1 cellular context compared by ENCODE assay signal in genomic region chr3:41307065-41307464, GRCh38.
TF ChIP-seq lines count a peak whose summit lies in the region.

No MANE protein-coding gene starts in this region.

TF ChIP-seq in SK-N-SH, 30 proteins besides CTCF, POLR2A, EP300 and RAD21 (continued from another document):
- TF ChIP-seq USF1 (IDR thresholded peaks at IDR 0.05; ENCODE audit: borderline replicate concordance, low read depth) (no peak), NFIC (IDR thresholded peaks at IDR 0.05; ENCODE audit: borderline replicate concordance) (no peak), NRF1 (IDR thresholded peaks at IDR 0.05; ENCODE audit: low read depth, low read length) (no peak), YY1 (IDR thresholded peaks at IDR 0.05; ENCODE audit: low read depth) (no peak), TEAD4 (IDR thresholded peaks at IDR 0.05; ENCODE audit: borderline replicate concordance, insufficient read depth) (no peak), MEF2A (IDR thresholded peaks at IDR 0.05; ENCODE audit: borderline replicate concordance, low read depth) (no peak), RXRA (IDR thresholded peaks at IDR 0.05; ENCODE audit: borderline replicate concordance, low read depth) (no peak), POLR2AphosphoS5 (IDR thresholded peaks at IDR 0.05; ENCODE audit: low read depth, low read length) (no peak), SIN3A (IDR thresholded peaks at IDR 0.05; ENCODE audit: borderline replicate concordance, low read depth, low read length) (no peak), FOSL2 (IDR thresholded peaks at IDR 0.05; ENCODE audit: borderline replicate concordance, low read depth) (no peak), RFX5 (IDR thresholded peaks at IDR 0.05; ENCODE audit: low read length) (no peak), PBX3 (IDR thresholded peaks at IDR 0.05) (no peak), SMC3 (IDR thresholded peaks at IDR 0.05; ENCODE audit: low read depth, low read length) (no peak), RCOR1 (IDR thresholded peaks at IDR 0.05; ENCODE audit: low read length) (no peak), CHD2 (IDR thresholded peaks at IDR 0.05; ENCODE audit: low read length, partially characterized antibody) (no peak), MAX (IDR thresholded peaks at IDR 0.05; ENCODE audit: low read depth) (no peak)
TF ChIP-seq in SK-N-SH: peak in this region for 0.
